8 cellular contexts compared by ENCODE assay signal in genomic region chr5:114055318-114055788, GRCh38.
A peak's percentile ranks its signal among the peaks of the same experiment; 100 is the strongest.
DNase-seq lines count a peak whose midpoint lies in the region; TF ChIP-seq lines count a peak whose summit lies in the region.

No MANE protein-coding gene starts in this region.

- no peaks in the 10 kb centered on the region; the same call in 1 of the 2 replicates for H3K4me1 ChIP-seq in SJCRH30
- no peaks in the 10 kb centered on the region for H3K4me1 ChIP-seq in osteoblast (ENCODE audit: insufficient read depth, low read length)

- H3K27ac Mint-ChIP-seq in glutamatergic neuron (ENCODE audit: unreplicated experiment): peak overlapping the region; percentile 92

- H3K79me2 ChIP-seq in osteoblast (ENCODE audit: insufficient read depth, low read length): no peaks in the 10 kb centered on the region

- H3K27ac ChIP-seq in SJCRH30 (no peak overlapping the region), osteoblast (ENCODE audit: low read depth, low read length) (no peak overlapping the region)

- TF ChIP-seq CTCF in glutamatergic neuron (IDR thresholded peaks at IDR 0.05; ENCODE audit: partially characterized antibody, unreplicated experiment) (no peak), osteoblast (IDR thresholded peaks at IDR 0.05; ENCODE audit: extremely low read depth, low read depth, low read length) (no peak)

- H3K4me3 ChIP-seq in H7 (ENCODE audit: insufficient read depth, low read depth, low read length) (peak overlapping the region; percentile 57), SJCRH30 (peak overlapping the region; percentile 45), osteoblast (ENCODE audit: insufficient read depth, low read length) (no peak overlapping the region)

- H3K27me3 Mint-ChIP-seq in glutamatergic neuron (ENCODE audit: unreplicated experiment): no peaks in the 10 kb centered on the region

- no peak overlapping the region for H2AFZ ChIP-seq in osteoblast (ENCODE audit: low read length)

- H3K36me3 ChIP-seq in H7 (replicated peaks; ENCODE audit: control insufficient read depth, insufficient read depth, low read length) (no peaks in the 10 kb centered on the region), SJCRH30 (no peaks in the 10 kb centered on the region), osteoblast (ENCODE audit: insufficient read depth, low read length) (no peaks in the 10 kb centered on the region)

- peaks cover 22% of the 10 kb centered on the region for H3K4me1 Mint-ChIP-seq in glutamatergic neuron (ENCODE audit: low read depth, unreplicated experiment)

- no peaks in the 10 kb centered on the region for H3K36me3 Mint-ChIP-seq in glutamatergic neuron (ENCODE audit: unreplicated experiment)

- no peaks in the 10 kb centered on the region for H4K20me1 ChIP-seq in osteoblast (ENCODE audit: insufficient read depth, low read length)

- peak; percentile 87 for DNase-seq in H7
- peak; percentile 69 to 77 for DNase-seq in SJCRH30
- peak; percentile 85 for DNase-seq in glutamatergic neuron
- DNase-seq in osteoblast (ENCODE audit: insufficient read length, low spot score, missing footprints): peak; percentile 66
- no peak for DNase-seq in RPMI8226
- DNase-seq in NCI-H2029 treated with DMSO at 0.1 percent for 48 hours (lab: John Stamatoyannopoulos, UW): no peak
- DNase-seq in HCEC 1CT: no peak
- no peak for DNase-seq in activated T-cell treated with anti-CD3 and anti-CD28 coated beads, Interleukin-2, amount 50 U/mL, for 48 hours

- H3K9me3 Mint-ChIP-seq in glutamatergic neuron (ENCODE audit: unreplicated experiment): peaks cover 2% of the 10 kb centered on the region

- no peak overlapping the region for H3K4me2 ChIP-seq in osteoblast (ENCODE audit: insufficient read depth, low read length)

- H3K27me3 ChIP-seq in H7 (ENCODE audit: control insufficient read depth, insufficient read depth, low read length) (peaks cover 32% of the 10 kb centered on the region), SJCRH30 (peaks cover 10% of the 10 kb centered on the region; the same call in 1 of the 2 replicates), osteoblast (ENCODE audit: insufficient read depth, low read length) (peaks cover 2% of the 10 kb centered on the region)

- H3K4me3 Mint-ChIP-seq in glutamatergic neuron (ENCODE audit: unreplicated experiment): peak overlapping the region; percentile 90

- H3K9me3 ChIP-seq in SJCRH30 (replicated peaks): no peaks in the 10 kb centered on the region
- peaks cover 1% of the 10 kb centered on the region for H3K9me3 ChIP-seq in osteoblast (ENCODE audit: low read depth, low read length)

Comparison
In these comparisons a context has a peak if more than half of its experiments do, and no peak if none do; other contexts are left out.
1. DNase-seq: peak in H7 (single experiment), SJCRH30 (2 of 2), glutamatergic neuron (single experiment) and osteoblast (single experiment); none in RPMI8226 (single experiment), NCI-H2029 treated with DMSO at 0.1 percent for 48 hours (single experiment), HCEC 1CT (single experiment) and activated T-cell treated with anti-CD3 and anti-CD28 coated beads, Interleukin-2, amount 50 U/mL, for 48 hours (0 of 2).